In the genomic region with DNA sequence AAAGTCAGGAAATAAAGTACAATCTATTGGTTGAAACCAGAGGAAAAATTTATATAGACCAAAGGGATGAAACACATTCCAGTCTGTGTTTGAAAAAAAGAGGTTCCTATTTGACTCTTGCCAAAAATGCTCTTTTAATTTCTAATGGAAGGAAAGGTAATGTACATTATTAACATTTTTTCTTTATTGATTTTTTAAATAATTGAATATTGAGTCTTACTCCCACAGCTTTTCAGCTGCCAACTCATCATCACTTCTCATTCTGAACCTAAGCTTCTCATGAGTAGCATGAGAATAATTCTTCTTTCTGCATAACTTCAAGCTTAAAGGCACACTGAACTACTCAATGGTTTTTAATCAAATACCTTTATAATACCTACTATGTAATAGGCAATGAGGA, we compare ENCODE assay signal across 33 cellular contexts.
"Had no signal": no experiment of that assay in that cellular context is flagged by ENCODE, and none has a peak within 500 bp of the region (broad histone marks: within the 10 kb centered on the region; RNA-seq: fewer than 3 reads in every experiment).

No MANE protein-coding gene starts in this region.

- H3K9me3 ChIP-seq: adrenal gland, ascending aorta had no signal

- ATAC-seq: activated CD8-positive, alpha-beta memory T cell treated with anti-CD3 and anti-CD28 coated beads, Interleukin-2, amount 10 ng/mL, durations not matched to agents 7 days and 5 days; activated CD8-positive, alpha-beta T cell treated with anti-CD3 and anti-CD28 coated beads for 36 hours; activated naive CD4-positive, alpha-beta T cell treated with anti-CD3 and anti-CD28 coated beads, Interleukin-2, amount 50 U/mL, for 72 hours; activated T-cell treated with anti-CD3 and anti-CD28 coated beads, Interleukin-2, amount 50 U/mL, for 4 hours; activated T-cell treated with anti-CD3 and anti-CD28 coated beads, Interleukin-2, amount 50 U/mL, for 72 hours; activated T-helper 17 cell treated with anti-CD3 and anti-CD28 coated beads, Interleukin-2, amount 50 U/mL, for 72 hours had no signal

- FAIRE-seq: bronchial epithelial cell, TTC549 had no signal

- H3K27ac ChIP-seq: adrenal gland, ascending aorta, cardiac muscle cell, VCaP had no signal

- H3K36me3 ChIP-seq: adrenal gland, ascending aorta, cardiac muscle cell had no signal

- H3K4me3 ChIP-seq: adrenal gland, ascending aorta, cardiac muscle cell had no signal

- H3K27me3 ChIP-seq: adrenal gland, ascending aorta had no signal

- DNase-seq: activated B cell treated with CpG ODN at 0.5 μM for 24 hours; activated CD4-positive, alpha-beta memory T cell treated with anti-CD3 and anti-CD28 coated beads for 36 hours; activated CD4-positive, alpha-beta T cell treated with anti-CD3 and anti-CD28 coated beads for 4 hours; activated CD4-positive, alpha-beta T cell treated with anti-CD3 and anti-CD28 coated beads, Interleukin-2, amount 10 ng/mL, durations not matched to agents 24 days and 14 days; activated CD4-positive, alpha-beta T cell treated with anti-CD3 and anti-CD28 coated beads, Interleukin-2, amount 50 U/mL, for 1 hour; activated CD4-positive, alpha-beta T cell treated with anti-CD3 and anti-CD28 coated beads, Interleukin-2, amount 50 U/mL, for 4 hours; activated CD4-positive, CD25-positive, alpha-beta regulatory T cell treated with anti-CD3 and anti-CD28 coated beads, Interleukin-2, amount 50 U/mL, for 72 hours; activated CD8-positive, alpha-beta memory T cell treated with anti-CD3 and anti-CD28 coated beads for 24 hours; activated CD8-positive, alpha-beta memory T cell treated with anti-CD3 and anti-CD28 coated beads, Interleukin-2, amount 10 ng/mL, durations not matched to agents 7 days and 5 days; activated CD8-positive, alpha-beta memory T cell treated with anti-CD3 and anti-CD28 coated beads, Interleukin-2, amount 50 U/mL, for 48 hours; activated CD8-positive, alpha-beta T cell treated with anti-CD3 and anti-CD28 coated beads for 36 hours; activated effector memory CD4-positive, alpha-beta T cell treated with anti-CD3 and anti-CD28 coated beads, Interleukin-2, amount 50 U/mL, for 16 hours; activated gamma-delta T cell treated with Interleukin-2 at 50 U/mL for 16 hours; activated naive CD4-positive, alpha-beta T cell; activated naive CD4-positive, alpha-beta T cell treated with anti-CD3 and anti-CD28 coated beads for 36 hours; activated naive CD4-positive, alpha-beta T cell treated with anti-CD3 and anti-CD28 coated beads, Interleukin-2, amount 50 U/mL, for 16 hours; activated naive CD8-positive, alpha-beta T cell treated with anti-CD3 and anti-CD28 coated beads for 36 hours; activated T-cell treated with anti-CD3 and anti-CD28 coated beads, Interleukin-2, amount 50 U/mL, for 4 hours; activated T-cell treated with anti-CD3 and anti-CD28 coated beads, Interleukin-2, amount 50 U/mL, for 72 hours; adrenal gland; amniotic stem cell; caudate nucleus; cerebellar nuclear complex; T-helper 1 cell; T-helper 2 cell; T-helper 9 cell had no signal
